ENCODE assay signal across 11 cellular contexts in genomic region chr3:138066383-138066782, GRCh38. TPM values are rescaled to one million over a fixed set of nuclear protein-coding genes. Genes with fewer than 3 reads are reported as not detected.
A peak's percentile ranks its signal among the peaks of the same experiment; 100 is the strongest.
DNase-seq lines count a peak whose midpoint lies in the region; ATAC-seq and TF ChIP-seq lines count a peak whose summit lies in the region.
"Had no signal": no experiment of that assay in that cellular context is flagged by ENCODE, and none has a peak within 500 bp of the region (broad histone marks: within the 10 kb centered on the region; RNA-seq: fewer than 3 reads in every experiment).

No MANE protein-coding gene starts in this region.

- no peaks in the 10 kb centered on the region for H3K9me3 Mint-ChIP-seq in activated T-helper 2 cell treated with anti-CD3 and anti-CD28 coated beads, Interferon-gamma antibody, Interleukin-2, Interleukin-4, amounts not matched to agents 10 μg/mL and 5 μg/mL and 100 μg/mL, durations not matched to agents 14 hours and 24 hours and 36 hours
- H3K9me3 Mint-ChIP-seq in CD4-positive, alpha-beta memory T cell, result no peaks in the 10 kb centered on the region

- peak overlapping the region; percentile 79 for H3K27ac Mint-ChIP-seq in activated T-helper 2 cell treated with anti-CD3 and anti-CD28 coated beads, Interferon-gamma antibody, Interleukin-2, Interleukin-4, amounts not matched to agents 10 μg/mL and 5 μg/mL and 100 μg/mL, durations not matched to agents 14 hours and 24 hours and 36 hours
- no peak overlapping the region for H3K27ac Mint-ChIP-seq in CD4-positive, alpha-beta memory T cell

- no peak for TF ChIP-seq CTCF in spleen (IDR thresholded peaks at IDR 0.05 in 8 of 11, conservative IDR thresholded peaks at IDR 0.05 in 3 of 11)
- TF ChIP-seq CTCF in breast epithelium (IDR thresholded peaks at IDR 0.05), result no peak

- CTCF ChIA-PET in CD4-positive, alpha-beta memory T cell (lab: Charles Lee; ENCODE audit: partially characterized antibody), result interaction anchor here (0.8 to 7.6 kb wide), 5 partner anchors 14 to 52 kb away, joined by 3 to 114 read pairs (median 4); partner anchors contain the start of gene DZIP1L

- H3K4me3 ChIP-seq in spleen (no peak overlapping the region), breast epithelium (no peak overlapping the region)
- no peak overlapping the region for H3K4me3 ChIP-seq in CD4-positive, alpha-beta memory T cell (ENCODE audit: low read length in 2 of 2)

- 67 to 88% (median 74%) methylated on average over 8 of the region's 8 CpGs for whole genome bisulfite sequencing in spleen, 5 donors

- H3K9me3 ChIP-seq in spleen (no peaks in the 10 kb centered on the region), breast epithelium (no peaks in the 10 kb centered on the region)
- no peaks in the 10 kb centered on the region for H3K9me3 ChIP-seq in CD4-positive, alpha-beta memory T cell (ENCODE audit: control insufficient read depth in 1 of 2, low read length in 2 of 2)

- ATAC-seq in GM18867 (IDR thresholded peaks at IDR 0.05; ENCODE audit: unreplicated experiment) (peak; percentile 90), GM21381 (IDR thresholded peaks at IDR 0.05; ENCODE audit: unreplicated experiment) (peak; percentile 78), HG03097 (IDR thresholded peaks at IDR 0.05; ENCODE audit: low FRiP score, unreplicated experiment) (peak; percentile 93)

- H3K27ac ChIP-seq in spleen, result no peak overlapping the region
- no peak overlapping the region for H3K27ac ChIP-seq in breast epithelium
- no peak overlapping the region for H3K27ac ChIP-seq in CD4-positive, alpha-beta memory T cell (ENCODE audit: low read depth, low read length)

- peaks cover 0 to 74% (median 5%) of the 10 kb centered on the region in 6 donors for H3K36me3 ChIP-seq in spleen
- H3K36me3 ChIP-seq in breast epithelium, result no peaks in the 10 kb centered on the region
- no peaks in the 10 kb centered on the region for H3K36me3 ChIP-seq in CD4-positive, alpha-beta memory T cell (ENCODE audit: insufficient read depth, low read length)

- peaks cover 0 to 8% (median 0%) of the 10 kb centered on the region in 6 donors for H3K4me1 ChIP-seq in spleen
- no peaks in the 10 kb centered on the region for H3K4me1 ChIP-seq in breast epithelium
- H3K4me1 ChIP-seq in CD4-positive, alpha-beta memory T cell (ENCODE audit: insufficient read depth, low read length), result no peaks in the 10 kb centered on the region

- intact Hi-C loops in activated T-helper 2 cell treated with anti-CD3 and anti-CD28 coated beads, Interferon-gamma antibody, Interleukin-2, Interleukin-4, amounts not matched to agents 10 μg/mL and 5 μg/mL and 100 μg/mL, durations not matched to agents 14 hours and 24 hours and 36 hours (cut with micrococcal nuclease), result loop anchor here (1.0 to 5.0 kb wide), 5 partner anchors 16 to 526 kb away; partner anchors contain the start of genes ARMC8, CEP70, DBR1 and NME9
- intact Hi-C loops in spleen (cut with DNase I; ENCODE audit: low total_unique reads), result no loop called here
- intact Hi-C loops in breast epithelium (cut with DNase I; ENCODE audit: low total_unique reads), result loop anchor here (5.0 kb wide), 1 partner anchor 476 kb away; no protein-coding TSS in a partner anchor
- intact Hi-C loops in CD4-positive, alpha-beta memory T cell (cut with micrococcal nuclease), result loop anchor here (5.0 kb wide), 1 partner anchor 526 kb away; the partner anchor contains the start of gene CEP70

- no peak for DNase-seq in activated T-helper 2 cell treated with anti-CD3 and anti-CD28 coated beads, Interferon-gamma antibody, Interleukin-2, Interleukin-4, amounts not matched to agents 10 μg/mL and 5 μg/mL and 100 μg/mL, durations not matched to agents 14 hours and 24 hours and 36 hours (ENCODE audit: low spot score)
- no peak for DNase-seq in spleen
- no peak for DNase-seq in breast epithelium (ENCODE audit: low spot score in 2 of 2)
- no peak for DNase-seq in NCI-H187 treated with DMSO at 0.1 percent for 48 hours (lab: John Stamatoyannopoulos, UW)
- no peak for DNase-seq in CD4-positive, alpha-beta memory T cell
- DNase-seq: DMS53, NCI-H2029 treated with DMSO at 0.1 percent for 48 hours had no signal

- peaks cover 23% of the 10 kb centered on the region for H3K4me1 Mint-ChIP-seq in activated T-helper 2 cell treated with anti-CD3 and anti-CD28 coated beads, Interferon-gamma antibody, Interleukin-2, Interleukin-4, amounts not matched to agents 10 μg/mL and 5 μg/mL and 100 μg/mL, durations not matched to agents 14 hours and 24 hours and 36 hours (ENCODE audit: low read depth)
- H3K4me1 Mint-ChIP-seq in CD4-positive, alpha-beta memory T cell, result no peaks in the 10 kb centered on the region

- peaks cover 26% of the 10 kb centered on the region for H3K27me3 Mint-ChIP-seq in activated T-helper 2 cell treated with anti-CD3 and anti-CD28 coated beads, Interferon-gamma antibody, Interleukin-2, Interleukin-4, amounts not matched to agents 10 μg/mL and 5 μg/mL and 100 μg/mL, durations not matched to agents 14 hours and 24 hours and 36 hours (ENCODE audit: low read depth)
- peaks cover 7 to 12% of the 10 kb centered on the region in 2 donors for H3K27me3 Mint-ChIP-seq in CD4-positive, alpha-beta memory T cell

- no peaks in the 10 kb centered on the region for H3K36me3 Mint-ChIP-seq in activated T-helper 2 cell treated with anti-CD3 and anti-CD28 coated beads, Interferon-gamma antibody, Interleukin-2, Interleukin-4, amounts not matched to agents 10 μg/mL and 5 μg/mL and 100 μg/mL, durations not matched to agents 14 hours and 24 hours and 36 hours (ENCODE audit: low read depth)
- no peaks in the 10 kb centered on the region for H3K36me3 Mint-ChIP-seq in CD4-positive, alpha-beta memory T cell

- no peak overlapping the region for H3K4me3 Mint-ChIP-seq in activated T-helper 2 cell treated with anti-CD3 and anti-CD28 coated beads, Interferon-gamma antibody, Interleukin-2, Interleukin-4, amounts not matched to agents 10 μg/mL and 5 μg/mL and 100 μg/mL, durations not matched to agents 14 hours and 24 hours and 36 hours (ENCODE audit: low read depth)
- no peak overlapping the region for H3K4me3 Mint-ChIP-seq in CD4-positive, alpha-beta memory T cell

- H3K27me3 ChIP-seq in spleen (replicated peaks in 1 of 7), result peaks cover 0 to 14% (median 0%) of the 10 kb centered on the region in 7 donors
- no peaks in the 10 kb centered on the region for H3K27me3 ChIP-seq in breast epithelium
- H3K27me3 ChIP-seq in CD4-positive, alpha-beta memory T cell (ENCODE audit: insufficient read depth, low read length), result no peaks in the 10 kb centered on the region

- TF ChIP-seq POLR2A in spleen (IDR thresholded peaks at IDR 0.05), result no peak
- no peak for TF ChIP-seq POLR2A in breast epithelium (IDR thresholded peaks at IDR 0.05)

- POLR2A ChIA-PET in CD4-positive, alpha-beta memory T cell (lab: Charles Lee; ENCODE audit: partially characterized antibody), result no interaction called here

RNA-seq across cellular contexts. Expression of gene DZIP1L, which starts 49.0 kb away (rescaled TPM):
- 0.16 TPM in 1 of 2 replicates, not detected in the other for total RNA-seq in activated T-helper 2 cell treated with anti-CD3 and anti-CD28 coated beads, Interferon-gamma antibody, Interleukin-2, Interleukin-4, amounts not matched to agents 10 μg/mL and 5 μg/mL and 100 μg/mL, durations not matched to agents 14 hours and 24 hours and 36 hours
- total RNA-seq in spleen (10 to 100 TPM in 6 of 7 donors, 1 to 10 TPM in 1; 9.3 to 38.6 (median 15.0) TPM), breast epithelium (10 to 100 TPM; 24.5 to 34.4 (median 25.3) TPM)
- 1 to 10 TPM in 2 of 3 donors, under 1 TPM in 1; 0.85 to 2.8 (median 2.5) TPM for polyA plus RNA-seq in spleen
- total RNA-seq in CD4-positive, alpha-beta memory T cell, result not detected
- not detected for polyA plus RNA-seq in CD4-positive, alpha-beta memory T cell

RNA-seq across cellular contexts. Expression of gene CLDN18, which starts 56.4 kb away (rescaled TPM):
- not detected in 2 replicates for total RNA-seq in activated T-helper 2 cell treated with anti-CD3 and anti-CD28 coated beads, Interferon-gamma antibody, Interleukin-2, Interleukin-4, amounts not matched to agents 10 μg/mL and 5 μg/mL and 100 μg/mL, durations not matched to agents 14 hours and 24 hours and 36 hours
- total RNA-seq in spleen (not detected), breast epithelium (not detected)
- not detected for polyA plus RNA-seq in spleen
- total RNA-seq in CD4-positive, alpha-beta memory T cell, result not detected
- polyA plus RNA-seq in CD4-positive, alpha-beta memory T cell, result not detected
- total RNA-seq: glomerular endothelial cell had no signal
